In the genomic region with DNA sequence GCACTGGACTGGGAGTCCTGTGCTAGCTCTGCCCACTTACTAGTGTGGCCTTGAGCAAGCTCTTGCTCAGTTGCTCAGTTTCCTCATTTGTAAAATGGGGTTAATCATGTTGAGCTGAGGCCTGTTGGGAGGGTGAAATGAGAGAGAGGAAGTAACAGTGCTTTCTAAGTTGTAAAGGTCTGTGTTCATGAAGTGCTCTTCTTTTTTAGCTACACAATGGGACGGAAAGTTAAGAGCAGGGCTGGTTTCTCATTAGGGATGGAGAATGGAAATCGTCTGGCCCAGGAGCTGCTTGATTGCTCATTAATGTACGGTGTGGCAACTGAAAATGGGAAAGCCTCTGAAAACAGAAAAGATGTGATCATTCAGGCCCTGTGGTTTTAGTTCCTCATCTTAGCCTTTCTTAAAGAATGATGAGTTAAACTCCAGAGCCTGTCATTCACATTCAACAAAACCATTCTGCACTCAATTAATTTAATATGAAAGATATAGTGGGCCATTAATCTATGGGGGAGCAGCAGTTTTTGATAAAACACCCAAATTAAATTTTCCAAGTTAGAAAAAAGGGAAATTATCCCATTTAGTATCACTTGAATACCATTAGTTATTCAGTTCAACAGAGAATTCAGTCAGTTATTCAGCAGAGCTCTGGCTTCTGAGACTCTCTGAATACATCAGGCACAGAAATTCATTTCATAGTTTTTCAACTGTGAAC, we compare ENCODE assay signal across 12 cellular contexts.
DNase-seq lines count a peak whose midpoint lies in the region; ATAC-seq and TF ChIP-seq lines count a peak whose summit lies in the region.
"Had no signal": no experiment of that assay in that cellular context is flagged by ENCODE, and none has a peak within 500 bp of the region (broad histone marks: within the 10 kb centered on the region; RNA-seq: fewer than 3 reads in every experiment).

No MANE protein-coding gene starts in this region.

- intact Hi-C loops in testis (cut with DNase I; ENCODE audit: low total_unique reads) = no loop called here
- intact Hi-C loops in dorsolateral prefrontal cortex (cut with DNase I) = no loop called here

- H3K4me3 ChIP-seq in testis = no peak overlapping the region
- H3K4me3 ChIP-seq in dorsolateral prefrontal cortex = no peak overlapping the region

- no peaks in the 10 kb centered on the region for H3K9me3 ChIP-seq in testis

- WGBS in testis, 2 donors = 71 to 83% methylated on average over 3 of the region's 3 CpGs

- H3K27ac ChIP-seq in testis (no peak overlapping the region), dorsolateral prefrontal cortex (no peak overlapping the region)

- H3K9me3 Mint-ChIP-seq in memory B cell = no peaks in the 10 kb centered on the region
- H3K9me3 Mint-ChIP-seq: activated T-helper 17 cell treated with anti-CD3 and anti-CD28 coated beads, Interleukin-2, amount 50 U/mL, for 72 hours; neural crest cell had no signal

- no peak for TF ChIP-seq POLR2A in testis (IDR thresholded peaks at IDR 0.05)

- H3K27me3 ChIP-seq in testis = no peaks in the 10 kb centered on the region
- H3K27me3 ChIP-seq in dorsolateral prefrontal cortex = no peaks in the 10 kb centered on the region

- no peaks in the 10 kb centered on the region for H3K36me3 Mint-ChIP-seq in memory B cell

- peaks cover 8% of the 10 kb centered on the region for H3K4me1 Mint-ChIP-seq in memory B cell

- no peak for DNase-seq in memory B cell (ENCODE audit: low spot score in 2 of 2)
- no peak for DNase-seq in testis
- no peak for DNase-seq in dorsolateral prefrontal cortex
- no peak for DNase-seq in NCI-H69 (lab: John Stamatoyannopoulos, UW)
- DNase-seq in midbrain (lab: John Stamatoyannopoulos, UW) = no peak
- DNase-seq: NCI-H510A, T-helper 9 cell had no signal

- ATAC-seq in GM18868 (IDR thresholded peaks at IDR 0.05; ENCODE audit: unreplicated experiment) = peak; percentile 68
- peak; percentile 72 for ATAC-seq in GM21825 (IDR thresholded peaks at IDR 0.05; ENCODE audit: unreplicated experiment)
- peak; percentile 60 for ATAC-seq in HG03457 (IDR thresholded peaks at IDR 0.05; ENCODE audit: unreplicated experiment)
- ATAC-seq in memory B cell (ENCODE audit: low read depth) = peak; percentile 56
- ATAC-seq: activated T-helper 17 cell treated with anti-CD3 and anti-CD28 coated beads, Interleukin-2, amount 50 U/mL, for 72 hours had no signal

- H3K36me3 ChIP-seq in testis (ENCODE audit: low read depth, missing control alignments) = no peaks in the 10 kb centered on the region

- H3K4me3 Mint-ChIP-seq in memory B cell = no peak overlapping the region
- H3K4me3 Mint-ChIP-seq: activated T-helper 17 cell treated with anti-CD3 and anti-CD28 coated beads, Interleukin-2, amount 50 U/mL, for 72 hours; neural crest cell had no signal

- TF ChIP-seq CTCF in testis (IDR thresholded peaks at IDR 0.05) (no peak), dorsolateral prefrontal cortex (IDR thresholded peaks at IDR 0.05 in 54 of 56, conservative IDR thresholded peaks at IDR 0.05 in 2 of 56; ENCODE audit: low read depth in 1 of 56, partially characterized antibody in 56 of 56) (no peak)

- H3K27me3 Mint-ChIP-seq in memory B cell = no peaks in the 10 kb centered on the region
- H3K27me3 Mint-ChIP-seq: activated T-helper 17 cell treated with anti-CD3 and anti-CD28 coated beads, Interleukin-2, amount 50 U/mL, for 72 hours had no signal

- peaks cover 10% of the 10 kb centered on the region for H3K4me1 ChIP-seq in testis

- H3K27ac Mint-ChIP-seq in memory B cell = peak overlapping the region; percentile 78
- H3K27ac Mint-ChIP-seq: activated T-helper 17 cell treated with anti-CD3 and anti-CD28 coated beads, Interleukin-2, amount 50 U/mL, for 72 hours had no signal
